ENCODE assay signal across 16 cellular contexts in genomic region chr9:80369641-80370040, GRCh38.
DNase-seq lines count a peak whose midpoint lies in the region; ATAC-seq and TF ChIP-seq lines count a peak whose summit lies in the region.
"Had no signal": no experiment of that assay in that cellular context is flagged by ENCODE, and none has a peak within 500 bp of the region (broad histone marks: within the 10 kb centered on the region; RNA-seq: fewer than 3 reads in every experiment).

No MANE protein-coding gene starts in this region.

- no peaks in the 10 kb centered on the region for H3K4me1 Mint-ChIP-seq in stimulated activated memory B cell treated with anti-CD40 and anti-IgM and Interleukin-4, amounts not matched to agents 10 μg/mL and 1 μg/mL and 100 μg/mL, for 72 hours
- H3K4me1 Mint-ChIP-seq in activated CD4-positive, alpha-beta T cell treated with anti-CD3 and anti-CD28 coated beads for 36 hours = no peaks in the 10 kb centered on the region
- H3K4me1 Mint-ChIP-seq: CD14-positive monocyte had no signal

- no peak overlapping the region for H3K4me3 Mint-ChIP-seq in stimulated activated memory B cell treated with anti-CD40 and anti-IgM and Interleukin-4, amounts not matched to agents 10 μg/mL and 1 μg/mL and 100 μg/mL, for 72 hours
- H3K4me3 Mint-ChIP-seq in activated CD4-positive, alpha-beta T cell treated with anti-CD3 and anti-CD28 coated beads for 36 hours = no peak overlapping the region
- H3K4me3 Mint-ChIP-seq: CD14-positive monocyte had no signal

- no peak overlapping the region for H2BK15ac ChIP-seq in mesenchymal stem cell (ENCODE audit: low read depth, poor library complexity, severe bottlenecking)

- H3K36me3 Mint-ChIP-seq in stimulated activated memory B cell treated with anti-CD40 and anti-IgM and Interleukin-4, amounts not matched to agents 10 μg/mL and 1 μg/mL and 100 μg/mL, for 72 hours = peaks cover 18% of the 10 kb centered on the region
- no peaks in the 10 kb centered on the region for H3K36me3 Mint-ChIP-seq in activated CD4-positive, alpha-beta T cell treated with anti-CD3 and anti-CD28 coated beads for 36 hours (ENCODE audit: low read depth)
- H3K36me3 Mint-ChIP-seq: CD14-positive monocyte had no signal

- DNase-seq in EL (peak; percentile 59), M059J (ENCODE audit: low read depth) (peak; percentile 46), choroid plexus epithelial cell (ENCODE audit: low read depth) (peak; percentile 93), mesenchymal stem cell (peak; percentile 6), lower lobe of right lung (no peak), NCI-H2081 (lab: John Stamatoyannopoulos, UW) (no peak)
- no peak for DNase-seq in activated CD4-positive, alpha-beta T cell treated with anti-CD3 and anti-CD28 coated beads for 36 hours
- DNase-seq: DMS 273 treated with DMSO at 0.1 percent for 48 hours, MV-4-11, NCI-H1417, NCI-H187 treated with DMSO at 0.1 percent for 48 hours, NCI-H446, NCI-H748 treated with DMSO at 0.1 percent for 48 hours had no signal

- 36% methylated on average over 2 of the region's 2 CpGs for WGBS in mesenchymal stem cell

- no peak overlapping the region for H3K4me3 ChIP-seq in choroid plexus epithelial cell (ENCODE audit: low read depth, low read length)
- H3K4me3 ChIP-seq in mesenchymal stem cell (ENCODE audit: insufficient read depth in 1 of 2, low read depth in 1 of 2, low read length in 2 of 2) = no peak overlapping the region
- no peak overlapping the region for H3K4me3 ChIP-seq in lower lobe of right lung

- H3K36me3 ChIP-seq in mesenchymal stem cell (ENCODE audit: control insufficient read depth in 1 of 2, insufficient read depth in 2 of 2, low read depth in 1 of 2, low read length in 2 of 2) = no peaks in the 10 kb centered on the region
- no peaks in the 10 kb centered on the region for H3K36me3 ChIP-seq in lower lobe of right lung

- no peak overlapping the region for H3K4me2 ChIP-seq in mesenchymal stem cell (ENCODE audit: low read length, poor library complexity, severe bottlenecking)

- H3K23ac ChIP-seq in mesenchymal stem cell (ENCODE audit: low read length in 2 of 2) = no peak overlapping the region

- H3K27me3 ChIP-seq in mesenchymal stem cell (ENCODE audit: control insufficient read depth in 1 of 2, insufficient read depth in 1 of 2, low read length in 2 of 2) = no peaks in the 10 kb centered on the region
- H3K27me3 ChIP-seq in lower lobe of right lung (ENCODE audit: low read depth) = no peaks in the 10 kb centered on the region

- peaks cover 6% of the 10 kb centered on the region for H3K9me3 Mint-ChIP-seq in stimulated activated memory B cell treated with anti-CD40 and anti-IgM and Interleukin-4, amounts not matched to agents 10 μg/mL and 1 μg/mL and 100 μg/mL, for 72 hours
- peaks cover 4% of the 10 kb centered on the region for H3K9me3 Mint-ChIP-seq in activated CD4-positive, alpha-beta T cell treated with anti-CD3 and anti-CD28 coated beads for 36 hours (ENCODE audit: low read depth)

- POLR2A ChIA-PET in activated CD4-positive, alpha-beta T cell treated with anti-CD3 and anti-CD28 coated beads for 36 hours (lab: Charles Lee) = no interaction called here

- no peak overlapping the region for H2BK120ac ChIP-seq in mesenchymal stem cell (ENCODE audit: low read depth, low read length)

- no peak overlapping the region for H2BK5ac ChIP-seq in mesenchymal stem cell (ENCODE audit: low read depth, low read length, poor library complexity, severe bottlenecking)

- H3K18ac ChIP-seq in mesenchymal stem cell (ENCODE audit: low read depth in 1 of 2, low read length in 2 of 2) = no peak overlapping the region

- H3K27ac Mint-ChIP-seq in stimulated activated memory B cell treated with anti-CD40 and anti-IgM and Interleukin-4, amounts not matched to agents 10 μg/mL and 1 μg/mL and 100 μg/mL, for 72 hours = no peak overlapping the region
- H3K27ac Mint-ChIP-seq in activated CD4-positive, alpha-beta T cell treated with anti-CD3 and anti-CD28 coated beads for 36 hours = no peak overlapping the region
- H3K27ac Mint-ChIP-seq: CD14-positive monocyte had no signal

- ATAC-seq in lower lobe of right lung = no peak
- ATAC-seq in stimulated activated memory B cell treated with anti-CD40 and anti-IgM and Interleukin-4, amounts not matched to agents 10 μg/mL and 1 μg/mL and 100 μg/mL, for 72 hours = no peak
- no peak for ATAC-seq in activated CD4-positive, alpha-beta T cell treated with anti-CD3 and anti-CD28 coated beads for 36 hours

- H3K27ac ChIP-seq in mesenchymal stem cell (ENCODE audit: low read length, poor library complexity, severe bottlenecking) = no peak overlapping the region
- no peak overlapping the region for H3K27ac ChIP-seq in lower lobe of right lung
- H3K27ac ChIP-seq: RWPE1 had no signal

- no peak overlapping the region for H3K14ac ChIP-seq in mesenchymal stem cell (ENCODE audit: low read length in 2 of 2)

- H2BK12ac ChIP-seq in mesenchymal stem cell (ENCODE audit: low read length in 2 of 2) = no peak overlapping the region

- H3K9ac ChIP-seq in mesenchymal stem cell (ENCODE audit: low read length) = no peak overlapping the region

- H4K8ac ChIP-seq in mesenchymal stem cell (ENCODE audit: low read length) = no peak overlapping the region

- intact Hi-C loops in lower lobe of right lung (cut with DNase I) = no loop called here
- intact Hi-C loops in activated CD4-positive, alpha-beta T cell treated with anti-CD3 and anti-CD28 coated beads for 36 hours (cut with DNase I, micrococcal nuclease) = no loop called here

- no peaks in the 10 kb centered on the region for H3K79me1 ChIP-seq in mesenchymal stem cell (replicated peaks; ENCODE audit: low read length, poor library complexity, severe bottlenecking)

- peaks cover 1% of the 10 kb centered on the region for H3K4me1 ChIP-seq in mesenchymal stem cell (ENCODE audit: control insufficient read depth, insufficient read depth, low read depth, low read length)
- no peaks in the 10 kb centered on the region for H3K4me1 ChIP-seq in lower lobe of right lung

- no peak overlapping the region for H2AK5ac ChIP-seq in mesenchymal stem cell (ENCODE audit: low read length, severe bottlenecking)

- no peak overlapping the region for H3K4ac ChIP-seq in mesenchymal stem cell (ENCODE audit: low read depth in 1 of 2, low read length in 2 of 2)

- H3K9me3 ChIP-seq in mesenchymal stem cell (ENCODE audit: control insufficient read depth, low read length) (peaks cover 15% of the 10 kb centered on the region), lower lobe of right lung (no peaks in the 10 kb centered on the region)

- CTCF ChIA-PET in activated CD4-positive, alpha-beta T cell treated with anti-CD3 and anti-CD28 coated beads for 36 hours (lab: Charles Lee) = no interaction called here

- no peak for TF ChIP-seq CTCF in choroid plexus epithelial cell (conservative IDR thresholded peaks at IDR 0.05; ENCODE audit: low read depth, low read length)
- no peak for TF ChIP-seq CTCF in lower lobe of right lung (IDR thresholded peaks at IDR 0.05)

- H2AFZ ChIP-seq in mesenchymal stem cell (ENCODE audit: low read depth, low read length) = no peak overlapping the region

- no peaks in the 10 kb centered on the region for H3K27me3 Mint-ChIP-seq in stimulated activated memory B cell treated with anti-CD40 and anti-IgM and Interleukin-4, amounts not matched to agents 10 μg/mL and 1 μg/mL and 100 μg/mL, for 72 hours
- H3K27me3 Mint-ChIP-seq in activated CD4-positive, alpha-beta T cell treated with anti-CD3 and anti-CD28 coated beads for 36 hours = no peaks in the 10 kb centered on the region

- H4K91ac ChIP-seq in mesenchymal stem cell (ENCODE audit: low read length) = no peak overlapping the region

Comparison
In these comparisons a context has a peak if more than half of its experiments do, and no peak if none do; other contexts are left out.
1. DNase-seq: peak in EL (single experiment), M059J (single experiment), choroid plexus epithelial cell (single experiment) and mesenchymal stem cell (single experiment); none in lower lobe of right lung (single experiment), NCI-H2081 (0 of 2) and activated CD4-positive, alpha-beta T cell treated with anti-CD3 and anti-CD28 coated beads for 36 hours (single experiment).